In the genomic region with DNA sequence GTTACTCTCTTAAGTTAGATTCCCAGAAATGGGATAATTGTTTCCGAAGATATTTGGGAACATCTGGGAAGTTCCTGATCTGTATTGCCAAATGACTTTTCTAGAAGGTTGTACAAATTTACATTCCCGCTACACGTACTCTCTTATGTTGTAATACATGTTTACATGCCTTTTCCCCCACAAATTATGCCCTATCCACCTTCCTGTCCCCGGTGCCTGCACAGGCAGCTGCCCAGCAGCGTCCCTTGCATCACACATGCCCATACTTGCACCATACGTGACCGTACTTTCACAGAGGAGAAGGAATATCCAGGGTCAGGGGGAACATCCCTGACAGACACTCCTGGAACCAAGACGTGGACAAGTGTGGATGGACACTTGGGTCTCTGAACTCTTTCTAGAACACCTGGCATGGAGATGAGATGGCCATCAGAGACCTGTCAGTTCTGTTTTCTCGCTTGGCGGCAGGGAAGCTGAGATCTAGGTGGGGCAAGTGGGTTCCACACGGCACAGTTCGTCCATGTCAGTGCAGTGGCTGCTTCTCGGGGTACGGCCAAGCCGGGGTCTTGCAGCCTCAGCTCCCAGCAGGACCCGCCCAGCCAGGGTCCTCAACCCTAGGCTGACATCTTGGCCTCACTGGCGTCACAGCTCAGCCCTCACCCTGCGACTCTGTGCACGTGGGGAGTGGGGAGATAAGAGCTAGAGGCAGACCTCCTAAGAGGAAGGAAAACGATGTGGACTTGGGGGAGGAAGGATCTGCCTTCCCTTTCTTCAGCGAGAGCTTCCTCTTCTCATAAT, we compare ENCODE assay signal across 15 cellular contexts. TPM values are rescaled to one million over a fixed set of nuclear protein-coding genes. Genes with fewer than 3 reads are reported as not detected.
DNase-seq lines count a peak whose midpoint lies in the region; ATAC-seq and TF ChIP-seq lines count a peak whose summit lies in the region.
"Had no signal": no experiment of that assay in that cellular context is flagged by ENCODE, and none has a peak within 500 bp of the region (broad histone marks: within the 10 kb centered on the region; RNA-seq: fewer than 3 reads in every experiment).

No MANE protein-coding gene starts in this region.

- DNase-seq in KBM-7: peak; percentile 43
- DNase-seq in body of pancreas: no peak
- peak; percentile 71 for DNase-seq in mesenchymal stem cell
- DNase-seq in GM13976 (ENCODE audit: low spot score): no peak
- no peak for DNase-seq in type B pancreatic cell (ENCODE audit: extremely low spot score, unreplicated experiment)
- no peak for DNase-seq in activated CD4-positive, CD25-positive, alpha-beta regulatory T cell (lab: John Stamatoyannopoulos, UW)
- DNase-seq in dermis blood vessel endothelial cell: no peak
- DNase-seq: activated CD8-positive, alpha-beta T cell treated with anti-CD3 and anti-CD28 coated beads, Interleukin-2, amount 10 ng/mL, durations not matched to agents 7 days and 5 days; gastrocnemius medialis; NCI-H1092; NCI-H446 had no signal

- peaks cover 4% of the 10 kb centered on the region for H3K9me3 Mint-ChIP-seq in type B pancreatic cell
- H3K9me3 Mint-ChIP-seq: activated T-helper 2 cell treated with anti-CD3 and anti-CD28 coated beads, Interferon-gamma antibody, Interleukin-2, Interleukin-4, amounts not matched to agents 10 μg/mL and 5 μg/mL and 100 μg/mL, durations not matched to agents 14 hours and 24 hours and 36 hours had no signal

- no peak overlapping the region for H2BK15ac ChIP-seq in mesenchymal stem cell (ENCODE audit: low read depth, poor library complexity, severe bottlenecking)

- no peak overlapping the region for H3K23ac ChIP-seq in mesenchymal stem cell (ENCODE audit: low read length in 2 of 2)

- no peak overlapping the region for H4K91ac ChIP-seq in mesenchymal stem cell (ENCODE audit: low read length)

- in situ Hi-C loops in KBM-7 (cut with MboI; ENCODE audit: low pct_unique_long_range_greater_than_20kb, low sequenced_read_pairs) (no loop called here), GM13976 (cut with MboI; ENCODE audit: low sequenced_read_pairs, unreplicated experiment) (no loop called here)

- no peak overlapping the region for H3K14ac ChIP-seq in mesenchymal stem cell (ENCODE audit: low read length in 2 of 2)

- H3K27ac Mint-ChIP-seq in type B pancreatic cell: no peak overlapping the region
- H3K27ac Mint-ChIP-seq: activated CD8-positive, alpha-beta T cell treated with anti-CD3 and anti-CD28 coated beads, Interleukin-2, amount 10 ng/mL, durations not matched to agents 7 days and 5 days; activated T-helper 2 cell treated with anti-CD3 and anti-CD28 coated beads, Interferon-gamma antibody, Interleukin-2, Interleukin-4, amounts not matched to agents 10 μg/mL and 5 μg/mL and 100 μg/mL, durations not matched to agents 14 hours and 24 hours and 36 hours had no signal

- no peaks in the 10 kb centered on the region for H3K79me1 ChIP-seq in mesenchymal stem cell (replicated peaks; ENCODE audit: low read length, poor library complexity, severe bottlenecking)

- intact Hi-C loops in body of pancreas (cut with DNase I): no loop called here

- peaks cover 8% of the 10 kb centered on the region for H3K4me1 Mint-ChIP-seq in type B pancreatic cell (ENCODE audit: unreplicated experiment)

- H3K9me3 ChIP-seq in BLaER1 treated with 17β-estradiol and CSF1 and Interleukin-3, amounts not matched to agents 10 nM and 100 nM (replicated peaks in 1 of 11): peaks cover 0 to 14% (median 9%) of the 10 kb centered on the region in 11 experiments; a peak in 10 of 22 replicates
- H3K9me3 ChIP-seq in body of pancreas (no peaks in the 10 kb centered on the region), mesenchymal stem cell (ENCODE audit: control insufficient read depth, low read length) (peaks cover 6% of the 10 kb centered on the region)
- H3K9me3 ChIP-seq: gastrocnemius medialis, mucosa of descending colon had no signal

- H3K9ac ChIP-seq in BLaER1 treated with 17β-estradiol and CSF1 and Interleukin-3, amounts not matched to agents 10 nM and 100 nM: no peak overlapping the region
- no peak overlapping the region for H3K9ac ChIP-seq in mesenchymal stem cell (ENCODE audit: low read length)
- H3K9ac ChIP-seq: parathyroid adenoma had no signal

- no peak overlapping the region for H3K4me3 ChIP-seq in BLaER1 treated with 17β-estradiol and CSF1 and Interleukin-3, amounts not matched to agents 10 nM and 100 nM
- H3K4me3 ChIP-seq in body of pancreas (no peak overlapping the region), mesenchymal stem cell (ENCODE audit: insufficient read depth in 1 of 2, low read depth in 1 of 2, low read length in 2 of 2) (no peak overlapping the region)
- H3K4me3 ChIP-seq: gastrocnemius medialis, mucosa of descending colon had no signal

- no peak for TF ChIP-seq POLR2A in body of pancreas (IDR thresholded peaks at IDR 0.05)

- no peak overlapping the region for H3K4ac ChIP-seq in mesenchymal stem cell (ENCODE audit: low read depth in 1 of 2, low read length in 2 of 2)

- H3K27me3 Mint-ChIP-seq in type B pancreatic cell: peaks cover 3% of the 10 kb centered on the region

- no peak overlapping the region for H2BK120ac ChIP-seq in mesenchymal stem cell (ENCODE audit: low read depth, low read length)

- no peak overlapping the region for H2BK5ac ChIP-seq in mesenchymal stem cell (ENCODE audit: low read depth, low read length, poor library complexity, severe bottlenecking)

- H3K27ac ChIP-seq in BLaER1 treated with 17β-estradiol and CSF1 and Interleukin-3, amounts not matched to agents 10 nM and 100 nM: no peak overlapping the region; a peak in 1 of 22 replicates
- H3K27ac ChIP-seq in body of pancreas (no peak overlapping the region), mesenchymal stem cell (ENCODE audit: low read length, poor library complexity, severe bottlenecking) (no peak overlapping the region)
- H3K27ac ChIP-seq: gastrocnemius medialis, parathyroid adenoma had no signal

- H3K36me3 Mint-ChIP-seq in type B pancreatic cell: no peaks in the 10 kb centered on the region

- no peak overlapping the region for H2AFZ ChIP-seq in mesenchymal stem cell (ENCODE audit: low read depth, low read length)
- H2AFZ ChIP-seq: parathyroid adenoma had no signal

- H3K36me3 ChIP-seq in BLaER1 treated with 17β-estradiol and CSF1 and Interleukin-3, amounts not matched to agents 10 nM and 100 nM: no peaks in the 10 kb centered on the region
- no peaks in the 10 kb centered on the region for H3K36me3 ChIP-seq in body of pancreas (replicated peaks in 1 of 2; ENCODE audit: insufficient read depth in 1 of 2, low read depth in 2 of 2)
- no peaks in the 10 kb centered on the region for H3K36me3 ChIP-seq in mesenchymal stem cell (ENCODE audit: control insufficient read depth in 1 of 2, insufficient read depth in 2 of 2, low read depth in 1 of 2, low read length in 2 of 2)
- H3K36me3 ChIP-seq: gastrocnemius medialis had no signal

- no peak overlapping the region for H4K8ac ChIP-seq in mesenchymal stem cell (ENCODE audit: low read length)

- no peak overlapping the region for H3K4me3 Mint-ChIP-seq in type B pancreatic cell
- H3K4me3 Mint-ChIP-seq: activated CD8-positive, alpha-beta T cell treated with anti-CD3 and anti-CD28 coated beads, Interleukin-2, amount 10 ng/mL, durations not matched to agents 7 days and 5 days had no signal

- no peaks in the 10 kb centered on the region for H3K27me3 ChIP-seq in BLaER1 treated with 17β-estradiol and CSF1 and Interleukin-3, amounts not matched to agents 10 nM and 100 nM
- H3K27me3 ChIP-seq in body of pancreas (no peaks in the 10 kb centered on the region), mesenchymal stem cell (ENCODE audit: control insufficient read depth in 1 of 2, insufficient read depth in 1 of 2, low read length in 2 of 2) (peaks cover 18 to 29% of the 10 kb centered on the region in 2 experiments)
- H3K27me3 ChIP-seq: gastrocnemius medialis had no signal

- H2AK5ac ChIP-seq in mesenchymal stem cell (ENCODE audit: low read length, severe bottlenecking): no peak overlapping the region

- ATAC-seq in body of pancreas: peak; percentile 34
- ATAC-seq: activated CD8-positive, alpha-beta T cell treated with anti-CD3 and anti-CD28 coated beads, Interleukin-2, amount 10 ng/mL, durations not matched to agents 7 days and 5 days; gastrocnemius medialis; mucosa of descending colon had no signal

- no peaks in the 10 kb centered on the region for H4K20me1 ChIP-seq in BLaER1 treated with 17β-estradiol and CSF1 and Interleukin-3, amounts not matched to agents 10 nM and 100 nM

- peak overlapping the region in 1 of 2 experiments; percentile 63 for H3K18ac ChIP-seq in mesenchymal stem cell (ENCODE audit: low read depth in 1 of 2, low read length in 2 of 2)

- H2BK12ac ChIP-seq in mesenchymal stem cell (ENCODE audit: low read length in 2 of 2): no peak overlapping the region

- peak overlapping the region in 6 of 11 experiments; percentile 18 to 60 (median 44); a peak in 10 of 22 replicates for H3K4me2 ChIP-seq in BLaER1 treated with 17β-estradiol and CSF1 and Interleukin-3, amounts not matched to agents 10 nM and 100 nM
- H3K4me2 ChIP-seq in mesenchymal stem cell (ENCODE audit: low read length, poor library complexity, severe bottlenecking): no peak overlapping the region

- H3K4me1 ChIP-seq in BLaER1 treated with 17β-estradiol and CSF1 and Interleukin-3, amounts not matched to agents 10 nM and 100 nM: peaks cover 0 to 11% (median 8%) of the 10 kb centered on the region in 10 experiments; a peak in 11 of 20 replicates
- H3K4me1 ChIP-seq in body of pancreas: peaks cover 13% of the 10 kb centered on the region
- H3K4me1 ChIP-seq in mesenchymal stem cell (ENCODE audit: control insufficient read depth, insufficient read depth, low read depth, low read length): no peaks in the 10 kb centered on the region
- H3K4me1 ChIP-seq: gastrocnemius medialis had no signal

- WGBS in body of pancreas, 2 donors: 70 to 82% methylated on average over 20 to 21 of the region's 21 CpGs
- 82% methylated on average over 19 of the region's 21 CpGs for WGBS in mesenchymal stem cell

- TF ChIP-seq CTCF in body of pancreas (IDR thresholded peaks at IDR 0.05): no peak
- TF ChIP-seq CTCF in GM13976 (IDR thresholded peaks at IDR 0.05; ENCODE audit: borderline replicate concordance, control extremely low read depth, extremely low read depth, insufficient read depth, missing control alignments): no peak
- no peak for TF ChIP-seq CTCF in type B pancreatic cell (conservative IDR thresholded peaks at IDR 0.05)

RNA-seq across cellular contexts. Expression of a gene that starts 24.0 kb away (rescaled TPM):
- 10 to 100 TPM; 25.7 to 32.6 TPM for total RNA-seq in body of pancreas
- 7.2 TPM for polyA plus RNA-seq in mesenchymal stem cell (2013, experiment 1 of 2)
- 7.1 TPM for polyA plus RNA-seq in mesenchymal stem cell (2013, experiment 2 of 2)
- 11.8 and 13.1 TPM in 2 replicates for total RNA-seq in type B pancreatic cell (ENCODE audit: low replicate concordance)
- 7.6 and 11.6 TPM in 2 replicates for total RNA-seq in dermis blood vessel endothelial cell

Comparison
In these comparisons a context has a peak if more than half of its experiments do, and no peak if none do; other contexts are left out.
1. DNase-seq: peak in KBM-7 (single experiment) and mesenchymal stem cell (single experiment); none in body of pancreas (0 of 4), GM13976 (single experiment), type B pancreatic cell (single experiment), activated CD4-positive, CD25-positive, alpha-beta regulatory T cell (0 of 4) and dermis blood vessel endothelial cell (single experiment).